In the genomic region with DNA sequence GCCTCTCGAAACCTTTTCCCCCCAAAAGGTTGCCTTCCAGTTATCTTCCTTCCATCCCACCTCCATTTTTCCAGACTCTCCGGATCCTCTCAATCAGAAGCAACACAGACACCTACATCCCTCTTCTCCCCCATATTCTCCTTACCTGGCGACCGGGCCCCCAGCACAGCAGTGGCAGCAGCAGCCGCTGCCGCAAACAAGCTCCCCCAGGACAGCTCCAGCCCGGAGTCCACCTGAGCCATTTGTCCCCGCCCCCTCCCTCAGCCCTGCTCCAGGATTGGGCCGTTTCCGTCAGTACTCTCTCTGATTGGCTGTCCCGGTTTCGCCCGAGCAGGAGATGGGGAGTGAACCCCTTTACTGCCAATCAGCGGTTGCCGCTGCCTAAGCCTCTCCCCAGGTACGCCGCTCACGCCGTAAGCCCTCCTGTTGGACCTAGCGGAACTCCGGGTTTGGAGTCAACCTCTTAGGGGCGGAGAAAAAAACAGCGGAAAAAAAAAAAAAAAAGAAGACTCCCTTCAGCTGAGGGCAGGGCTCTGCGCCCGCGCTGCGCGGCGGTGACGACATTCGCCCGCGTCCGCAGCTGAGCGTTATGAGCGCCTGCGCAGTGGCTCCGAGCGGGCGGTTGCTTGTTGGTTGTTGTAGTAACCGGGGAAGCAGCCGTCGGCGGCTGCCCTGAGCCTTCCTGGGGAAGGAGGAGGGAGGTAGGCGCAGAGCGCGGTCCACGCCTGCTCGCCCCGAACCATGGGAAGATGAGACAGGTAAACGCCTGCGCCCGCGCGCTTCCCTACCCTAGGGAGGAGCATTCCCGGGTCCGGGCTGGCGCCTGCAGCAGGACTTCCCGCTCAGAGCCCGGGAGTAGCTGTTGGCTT, we compare ENCODE assay signal across 1 cellular context.
TF ChIP-seq lines count a peak whose summit lies in the region.

A gene with protein sequence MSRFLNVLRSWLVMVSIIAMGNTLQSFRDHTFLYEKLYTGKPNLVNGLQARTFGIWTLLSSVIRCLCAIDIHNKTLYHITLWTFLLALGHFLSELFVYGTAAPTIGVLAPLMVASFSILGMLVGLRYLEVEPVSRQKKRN (minus strand): TSS at position 247 of the 869 bp plus-strand sequence. CDS start 3,374 bp downstream, outside the sequence.
A gene with protein sequence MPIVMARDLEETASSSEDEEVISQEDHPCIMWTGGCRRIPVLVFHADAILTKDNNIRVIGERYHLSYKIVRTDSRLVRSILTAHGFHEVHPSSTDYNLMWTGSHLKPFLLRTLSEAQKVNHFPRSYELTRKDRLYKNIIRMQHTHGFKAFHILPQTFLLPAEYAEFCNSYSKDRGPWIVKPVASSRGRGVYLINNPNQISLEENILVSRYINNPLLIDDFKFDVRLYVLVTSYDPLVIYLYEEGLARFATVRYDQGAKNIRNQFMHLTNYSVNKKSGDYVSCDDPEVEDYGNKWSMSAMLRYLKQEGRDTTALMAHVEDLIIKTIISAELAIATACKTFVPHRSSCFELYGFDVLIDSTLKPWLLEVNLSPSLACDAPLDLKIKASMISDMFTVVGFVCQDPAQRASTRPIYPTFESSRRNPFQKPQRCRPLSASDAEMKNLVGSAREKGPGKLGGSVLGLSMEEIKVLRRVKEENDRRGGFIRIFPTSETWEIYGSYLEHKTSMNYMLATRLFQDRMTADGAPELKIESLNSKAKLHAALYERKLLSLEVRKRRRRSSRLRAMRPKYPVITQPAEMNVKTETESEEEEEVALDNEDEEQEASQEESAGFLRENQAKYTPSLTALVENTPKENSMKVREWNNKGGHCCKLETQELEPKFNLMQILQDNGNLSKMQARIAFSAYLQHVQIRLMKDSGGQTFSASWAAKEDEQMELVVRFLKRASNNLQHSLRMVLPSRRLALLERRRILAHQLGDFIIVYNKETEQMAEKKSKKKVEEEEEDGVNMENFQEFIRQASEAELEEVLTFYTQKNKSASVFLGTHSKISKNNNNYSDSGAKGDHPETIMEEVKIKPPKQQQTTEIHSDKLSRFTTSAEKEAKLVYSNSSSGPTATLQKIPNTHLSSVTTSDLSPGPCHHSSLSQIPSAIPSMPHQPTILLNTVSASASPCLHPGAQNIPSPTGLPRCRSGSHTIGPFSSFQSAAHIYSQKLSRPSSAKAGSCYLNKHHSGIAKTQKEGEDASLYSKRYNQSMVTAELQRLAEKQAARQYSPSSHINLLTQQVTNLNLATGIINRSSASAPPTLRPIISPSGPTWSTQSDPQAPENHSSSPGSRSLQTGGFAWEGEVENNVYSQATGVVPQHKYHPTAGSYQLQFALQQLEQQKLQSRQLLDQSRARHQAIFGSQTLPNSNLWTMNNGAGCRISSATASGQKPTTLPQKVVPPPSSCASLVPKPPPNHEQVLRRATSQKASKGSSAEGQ (N-terminal part only) (plus strand): TSS at position 617 of the 869 bp plus-strand sequence. CDS start 1,904 bp downstream, outside the sequence.

TF ChIP-seq in HEK293, 187 proteins besides CTCF, POLR2A, EP300 and RAD21 (continued from another document and continues in another):
- TF ChIP-seq, protein P1, sequence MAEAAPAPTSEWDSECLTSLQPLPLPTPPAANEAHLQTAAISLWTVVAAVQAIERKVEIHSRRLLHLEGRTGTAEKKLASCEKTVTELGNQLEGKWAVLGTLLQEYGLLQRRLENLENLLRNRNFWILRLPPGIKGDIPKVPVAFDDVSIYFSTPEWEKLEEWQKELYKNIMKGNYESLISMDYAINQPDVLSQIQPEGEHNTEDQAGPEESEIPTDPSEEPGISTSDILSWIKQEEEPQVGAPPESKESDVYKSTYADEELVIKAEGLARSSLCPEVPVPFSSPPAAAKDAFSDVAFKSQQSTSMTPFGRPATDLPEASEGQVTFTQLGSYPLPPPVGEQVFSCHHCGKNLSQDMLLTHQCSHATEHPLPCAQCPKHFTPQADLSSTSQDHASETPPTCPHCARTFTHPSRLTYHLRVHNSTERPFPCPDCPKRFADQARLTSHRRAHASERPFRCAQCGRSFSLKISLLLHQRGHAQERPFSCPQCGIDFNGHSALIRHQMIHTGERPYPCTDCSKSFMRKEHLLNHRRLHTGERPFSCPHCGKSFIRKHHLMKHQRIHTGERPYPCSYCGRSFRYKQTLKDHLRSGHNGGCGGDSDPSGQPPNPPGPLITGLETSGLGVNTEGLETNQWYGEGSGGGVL (tag by site-specific recombination; IDR thresholded peaks at IDR 0.05), result no peak
- TF ChIP-seq TRIM28 (IDR thresholded peaks at IDR 0.05; ENCODE audit: borderline replicate concordance, low read length) (no peak), ZBTB7A (tag by site-specific recombination; IDR thresholded peaks at IDR 0.05; ENCODE audit: low read depth) (no peak), MEIS1 (CRISPR knock-in tag; IDR thresholded peaks at IDR 0.05; ENCODE audit: borderline replicate concordance) (no peak), OSR2 (tag by site-specific recombination; IDR thresholded peaks at IDR 0.05) (no peak; the same call in 1 of the 2 replicates), ZNF140 (tag by site-specific recombination; IDR thresholded peaks at IDR 0.05) (no peak), ZNF501 (tag by site-specific recombination; IDR thresholded peaks at IDR 0.05) (no peak), ZNF426 (tag by site-specific recombination; IDR thresholded peaks at IDR 0.05) (no peak), ZNF174 (tag by site-specific recombination; IDR thresholded peaks at IDR 0.05) (no peak), ZNF175 (tag by site-specific recombination; IDR thresholded peaks at IDR 0.05) (no peak), ZNF266 (tag by site-specific recombination; IDR thresholded peaks at IDR 0.05; ENCODE audit: low read depth) (no peak), ZNF302 (tag by site-specific recombination; IDR thresholded peaks at IDR 0.05; ENCODE audit: low read depth) (no peak), HOXC10 (CRISPR knock-in tag; IDR thresholded peaks at IDR 0.05) (no peak), ZNF404 (tag by site-specific recombination; IDR thresholded peaks at IDR 0.05) (no peak), ZNF292 (tag by site-specific recombination; IDR thresholded peaks at IDR 0.05; ENCODE audit: borderline replicate concordance, low read depth) (no peak), ZBTB17 (tag by site-specific recombination; IDR thresholded peaks at IDR 0.05) (peak; percentile 26), ZFHX2 (tag by site-specific recombination; conservative IDR thresholded peaks at IDR 0.05) (peak; percentile 48), ZNF792 (tag by site-specific recombination; IDR thresholded peaks at IDR 0.05) (no peak), YY2 (tag by site-specific recombination; IDR thresholded peaks at IDR 0.05) (no peak), REPIN1 (tag by site-specific recombination; IDR thresholded peaks at IDR 0.05; ENCODE audit: low read depth) (no peak), KLF8 (tag by site-specific recombination; IDR thresholded peaks at IDR 0.05) (0 out of 2 replicates have a peak, but pooled peaks have one; percentile 19), ZNF585B (tag by site-specific recombination; IDR thresholded peaks at IDR 0.05) (no peak), ZNF202 (tag by site-specific recombination; IDR thresholded peaks at IDR 0.05; ENCODE audit: borderline replicate concordance) (no peak), ZNF558 (tag by site-specific recombination; IDR thresholded peaks at IDR 0.05) (no peak), ZNF184 (tag by site-specific recombination; IDR thresholded peaks at IDR 0.05) (no peak), ZBTB8A (tag by site-specific recombination; IDR thresholded peaks at IDR 0.05) (peak; percentile 61), ZNF544 (tag by site-specific recombination; IDR thresholded peaks at IDR 0.05) (no peak), ZNF664 (tag by site-specific recombination; IDR thresholded peaks at IDR 0.05) (no peak), ZNF2 (tag by site-specific recombination; IDR thresholded peaks at IDR 0.05) (peak; percentile 25; the same call in 1 of the 2 replicates), ZNF571 (tag by site-specific recombination; IDR thresholded peaks at IDR 0.05) (no peak), SP2 (tag by site-specific recombination; IDR thresholded peaks at IDR 0.05) (peak; percentile 96), ZNF274 (IDR thresholded peaks at IDR 0.05; ENCODE audit: low read length) (no peak), ZNF274 (tag by site-specific recombination; IDR thresholded peaks at IDR 0.05; ENCODE audit: borderline replicate concordance) (no peak), ZNF514 (tag by site-specific recombination; IDR thresholded peaks at IDR 0.05) (no peak), SCRT1 (tag by site-specific recombination; IDR thresholded peaks at IDR 0.05; ENCODE audit: borderline replicate concordance) (no peak), ZNF555 (tag by site-specific recombination; conservative IDR thresholded peaks at IDR 0.05) (no peak)
- TF ChIP-seq, protein P2, sequence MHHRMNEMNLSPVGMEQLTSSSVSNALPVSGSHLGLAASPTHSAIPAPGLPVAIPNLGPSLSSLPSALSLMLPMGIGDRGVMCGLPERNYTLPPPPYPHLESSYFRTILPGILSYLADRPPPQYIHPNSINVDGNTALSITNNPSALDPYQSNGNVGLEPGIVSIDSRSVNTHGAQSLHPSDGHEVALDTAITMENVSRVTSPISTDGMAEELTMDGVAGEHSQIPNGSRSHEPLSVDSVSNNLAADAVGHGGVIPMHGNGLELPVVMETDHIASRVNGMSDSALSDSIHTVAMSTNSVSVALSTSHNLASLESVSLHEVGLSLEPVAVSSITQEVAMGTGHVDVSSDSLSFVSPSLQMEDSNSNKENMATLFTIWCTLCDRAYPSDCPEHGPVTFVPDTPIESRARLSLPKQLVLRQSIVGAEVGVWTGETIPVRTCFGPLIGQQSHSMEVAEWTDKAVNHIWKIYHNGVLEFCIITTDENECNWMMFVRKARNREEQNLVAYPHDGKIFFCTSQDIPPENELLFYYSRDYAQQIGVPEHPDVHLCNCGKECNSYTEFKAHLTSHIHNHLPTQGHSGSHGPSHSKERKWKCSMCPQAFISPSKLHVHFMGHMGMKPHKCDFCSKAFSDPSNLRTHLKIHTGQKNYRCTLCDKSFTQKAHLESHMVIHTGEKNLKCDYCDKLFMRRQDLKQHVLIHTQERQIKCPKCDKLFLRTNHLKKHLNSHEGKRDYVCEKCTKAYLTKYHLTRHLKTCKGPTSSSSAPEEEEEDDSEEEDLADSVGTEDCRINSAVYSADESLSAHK (tag by site-specific recombination; IDR thresholded peaks at IDR 0.05), result no peak
- TF ChIP-seq, protein P3, sequence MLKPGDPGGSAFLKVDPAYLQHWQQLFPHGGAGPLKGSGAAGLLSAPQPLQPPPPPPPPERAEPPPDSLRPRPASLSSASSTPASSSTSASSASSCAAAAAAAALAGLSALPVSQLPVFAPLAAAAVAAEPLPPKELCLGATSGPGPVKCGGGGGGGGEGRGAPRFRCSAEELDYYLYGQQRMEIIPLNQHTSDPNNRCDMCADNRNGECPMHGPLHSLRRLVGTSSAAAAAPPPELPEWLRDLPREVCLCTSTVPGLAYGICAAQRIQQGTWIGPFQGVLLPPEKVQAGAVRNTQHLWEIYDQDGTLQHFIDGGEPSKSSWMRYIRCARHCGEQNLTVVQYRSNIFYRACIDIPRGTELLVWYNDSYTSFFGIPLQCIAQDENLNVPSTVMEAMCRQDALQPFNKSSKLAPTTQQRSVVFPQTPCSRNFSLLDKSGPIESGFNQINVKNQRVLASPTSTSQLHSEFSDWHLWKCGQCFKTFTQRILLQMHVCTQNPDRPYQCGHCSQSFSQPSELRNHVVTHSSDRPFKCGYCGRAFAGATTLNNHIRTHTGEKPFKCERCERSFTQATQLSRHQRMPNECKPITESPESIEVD (tag by site-specific recombination; IDR thresholded peaks at IDR 0.05), result no peak
- TF ChIP-seq, protein P4, sequence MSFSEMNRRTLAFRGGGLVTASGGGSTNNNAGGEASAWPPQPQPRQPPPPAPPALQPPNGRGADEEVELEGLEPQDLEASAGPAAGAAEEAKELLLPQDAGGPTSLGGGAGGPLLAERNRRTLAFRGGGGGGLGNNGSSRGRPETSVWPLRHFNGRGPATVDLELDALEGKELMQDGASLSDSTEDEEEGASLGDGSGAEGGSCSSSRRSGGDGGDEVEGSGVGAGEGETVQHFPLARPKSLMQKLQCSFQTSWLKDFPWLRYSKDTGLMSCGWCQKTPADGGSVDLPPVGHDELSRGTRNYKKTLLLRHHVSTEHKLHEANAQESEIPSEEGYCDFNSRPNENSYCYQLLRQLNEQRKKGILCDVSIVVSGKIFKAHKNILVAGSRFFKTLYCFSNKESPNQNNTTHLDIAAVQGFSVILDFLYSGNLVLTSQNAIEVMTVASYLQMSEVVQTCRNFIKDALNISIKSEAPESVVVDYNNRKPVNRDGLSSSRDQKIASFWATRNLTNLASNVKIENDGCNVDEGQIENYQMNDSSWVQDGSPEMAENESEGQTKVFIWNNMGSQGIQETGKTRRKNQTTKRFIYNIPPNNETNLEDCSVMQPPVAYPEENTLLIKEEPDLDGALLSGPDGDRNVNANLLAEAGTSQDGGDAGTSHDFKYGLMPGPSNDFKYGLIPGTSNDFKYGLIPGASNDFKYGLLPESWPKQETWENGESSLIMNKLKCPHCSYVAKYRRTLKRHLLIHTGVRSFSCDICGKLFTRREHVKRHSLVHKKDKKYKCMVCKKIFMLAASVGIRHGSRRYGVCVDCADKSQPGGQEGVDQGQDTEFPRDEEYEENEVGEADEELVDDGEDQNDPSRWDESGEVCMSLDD (tag by site-specific recombination; IDR thresholded peaks at IDR 0.05), result peak; percentile 77
- TF ChIP-seq, protein P5, sequence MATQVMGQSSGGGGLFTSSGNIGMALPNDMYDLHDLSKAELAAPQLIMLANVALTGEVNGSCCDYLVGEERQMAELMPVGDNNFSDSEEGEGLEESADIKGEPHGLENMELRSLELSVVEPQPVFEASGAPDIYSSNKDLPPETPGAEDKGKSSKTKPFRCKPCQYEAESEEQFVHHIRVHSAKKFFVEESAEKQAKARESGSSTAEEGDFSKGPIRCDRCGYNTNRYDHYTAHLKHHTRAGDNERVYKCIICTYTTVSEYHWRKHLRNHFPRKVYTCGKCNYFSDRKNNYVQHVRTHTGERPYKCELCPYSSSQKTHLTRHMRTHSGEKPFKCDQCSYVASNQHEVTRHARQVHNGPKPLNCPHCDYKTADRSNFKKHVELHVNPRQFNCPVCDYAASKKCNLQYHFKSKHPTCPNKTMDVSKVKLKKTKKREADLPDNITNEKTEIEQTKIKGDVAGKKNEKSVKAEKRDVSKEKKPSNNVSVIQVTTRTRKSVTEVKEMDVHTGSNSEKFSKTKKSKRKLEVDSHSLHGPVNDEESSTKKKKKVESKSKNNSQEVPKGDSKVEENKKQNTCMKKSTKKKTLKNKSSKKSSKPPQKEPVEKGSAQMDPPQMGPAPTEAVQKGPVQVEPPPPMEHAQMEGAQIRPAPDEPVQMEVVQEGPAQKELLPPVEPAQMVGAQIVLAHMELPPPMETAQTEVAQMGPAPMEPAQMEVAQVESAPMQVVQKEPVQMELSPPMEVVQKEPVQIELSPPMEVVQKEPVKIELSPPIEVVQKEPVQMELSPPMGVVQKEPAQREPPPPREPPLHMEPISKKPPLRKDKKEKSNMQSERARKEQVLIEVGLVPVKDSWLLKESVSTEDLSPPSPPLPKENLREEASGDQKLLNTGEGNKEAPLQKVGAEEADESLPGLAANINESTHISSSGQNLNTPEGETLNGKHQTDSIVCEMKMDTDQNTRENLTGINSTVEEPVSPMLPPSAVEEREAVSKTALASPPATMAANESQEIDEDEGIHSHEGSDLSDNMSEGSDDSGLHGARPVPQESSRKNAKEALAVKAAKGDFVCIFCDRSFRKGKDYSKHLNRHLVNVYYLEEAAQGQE (tag by site-specific recombination; IDR thresholded peaks at IDR 0.05), result peak; percentile 49; the same call in 1 of the 2 replicates
